Comparison of ENCODE assay signal across 9 cellular contexts in the genomic region with DNA sequence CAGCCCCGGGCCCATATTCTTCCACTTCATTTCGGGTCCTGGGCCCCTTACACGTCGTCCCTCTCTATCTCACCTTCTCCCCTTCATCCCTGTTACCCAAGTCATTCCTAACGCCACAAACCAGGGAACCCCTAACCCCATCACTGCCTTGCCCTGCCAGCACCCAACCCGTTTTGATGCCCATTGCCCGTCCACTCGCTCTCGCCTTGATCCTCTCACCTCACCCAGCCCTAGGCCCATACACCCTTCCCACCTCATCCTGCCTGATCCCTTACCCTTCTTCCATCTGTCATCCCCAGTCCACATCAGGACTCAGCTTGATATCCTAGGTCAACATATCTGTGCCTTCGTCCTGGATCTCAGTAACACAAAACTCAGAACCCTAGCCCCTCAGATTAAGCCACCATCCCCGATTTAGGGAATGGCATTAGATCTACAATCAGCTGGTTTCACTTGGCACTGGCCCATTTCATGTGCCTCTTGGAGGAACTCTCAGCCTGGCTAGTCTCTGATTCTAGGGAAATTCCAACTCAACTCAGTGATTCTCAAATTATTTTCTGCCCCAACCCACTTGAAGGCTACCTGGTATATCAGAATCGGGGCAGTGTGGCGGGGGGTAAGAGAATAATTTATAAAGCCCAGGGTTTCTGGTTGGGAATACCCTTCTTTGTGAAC. TPM values are rescaled to one million over a fixed set of nuclear protein-coding genes. Genes with fewer than 3 reads are reported as not detected.
A peak's percentile ranks its signal among the peaks of the same experiment; 100 is the strongest.
DNase-seq lines count a peak whose midpoint lies in the region; ATAC-seq lines count a peak whose summit lies in the region.
"Had no signal": no experiment of that assay in that cellular context is flagged by ENCODE, and none has a peak within 500 bp of the region (broad histone marks: within the 10 kb centered on the region; RNA-seq: fewer than 3 reads in every experiment).

No MANE protein-coding gene starts in this region.

- POLR2A ChIA-PET in naive thymus-derived CD8-positive, alpha-beta T cell (lab: Charles Lee) = interaction anchor here (0.7 to 3.4 kb wide), 9 partner anchors 20 to 243 kb away, joined by 3 to 44 read pairs (median 3); a partner anchor contains a TSS

- no peaks in the 10 kb centered on the region for H3K27me3 Mint-ChIP-seq in naive thymus-derived CD8-positive, alpha-beta T cell

- peak overlapping the region; percentile 92 to 100 (median 98) for H3K27ac Mint-ChIP-seq in naive thymus-derived CD8-positive, alpha-beta T cell

- no peaks in the 10 kb centered on the region for H3K9me3 Mint-ChIP-seq in naive thymus-derived CD8-positive, alpha-beta T cell

- H3K9me3 ChIP-seq in KOPT-K1 (ENCODE audit: insufficient read depth, low read length, poor library complexity, severe bottlenecking) = no peaks in the 10 kb centered on the region

- H3K27ac ChIP-seq in KOPT-K1 (ENCODE audit: low read depth, low read length, poor library complexity, severe bottlenecking) = peak overlapping the region; percentile 82

- peak; percentile 26 for DNase-seq in Ammon's horn (ENCODE audit: low spot score)
- peak; percentile 17 for DNase-seq in dermis blood vessel endothelial cell
- no peak for DNase-seq in naive thymus-derived CD8-positive, alpha-beta T cell
- DNase-seq in D341Med (ENCODE audit: low spot score) = no peak
- DNase-seq in SHP77 treated with DMSO at 0.1 percent for 48 hours (lab: John Stamatoyannopoulos, UW) = no peak

- H3K36me3 ChIP-seq in KOPT-K1 (ENCODE audit: insufficient read depth, low read length) = peaks cover 56% of the 10 kb centered on the region

- ATAC-seq in naive thymus-derived CD8-positive, alpha-beta T cell = no peak
- no peak for ATAC-seq in HG03159 (IDR thresholded peaks at IDR 0.05; ENCODE audit: unreplicated experiment)
- ATAC-seq in GM18498 (IDR thresholded peaks at IDR 0.05; ENCODE audit: unreplicated experiment) = no peak

- H3K4me1 Mint-ChIP-seq in naive thymus-derived CD8-positive, alpha-beta T cell = peaks cover 30 to 50% (median 47%) of the 10 kb centered on the region in 4 donors

- H3K4me3 Mint-ChIP-seq in naive thymus-derived CD8-positive, alpha-beta T cell = peak overlapping the region; percentile 86 to 99 (median 92)

- peaks cover 0 to 60% (median 10%) of the 10 kb centered on the region in 3 donors for H3K36me3 Mint-ChIP-seq in naive thymus-derived CD8-positive, alpha-beta T cell

RNA-seq across cellular contexts. Expression of a gene that starts 0.5 kb away (rescaled TPM):
- 106 and 116 TPM in 2 replicates for total RNA-seq in dermis blood vessel endothelial cell
- total RNA-seq in naive thymus-derived CD8-positive, alpha-beta T cell = 10 to 100 TPM; 30.4 to 31.4 TPM
- polyA plus RNA-seq in naive thymus-derived CD8-positive, alpha-beta T cell = 10 to 100 TPM; 38.7 to 40.0 (median 39.4) TPM

RNA-seq across cellular contexts. Expression of a gene that starts 0.8 kb away (rescaled TPM):
- 39.7 and 48.3 TPM in 2 replicates for total RNA-seq in dermis blood vessel endothelial cell
- total RNA-seq in naive thymus-derived CD8-positive, alpha-beta T cell = 10 to 100 TPM; 55.9 to 64.6 TPM
- 10 to 100 TPM; 80.5 to 92.6 (median 86.8) TPM for polyA plus RNA-seq in naive thymus-derived CD8-positive, alpha-beta T cell

RNA-seq across cellular contexts. Expression of a gene that starts 25.0 kb away (rescaled TPM):
- 14.5 and 17.7 TPM in 2 replicates for total RNA-seq in dermis blood vessel endothelial cell
- 10 to 100 TPM; 70.3 to 70.5 TPM for total RNA-seq in naive thymus-derived CD8-positive, alpha-beta T cell
- polyA plus RNA-seq in naive thymus-derived CD8-positive, alpha-beta T cell = 10 to 100 TPM; 22.8 to 42.7 (median 31.6) TPM

RNA-seq across cellular contexts. Expression of a gene that starts 25.4 kb away (rescaled TPM):
- not detected in 2 replicates for total RNA-seq in dermis blood vessel endothelial cell
- total RNA-seq in naive thymus-derived CD8-positive, alpha-beta T cell = not detected
- not detected for polyA plus RNA-seq in naive thymus-derived CD8-positive, alpha-beta T cell
- total RNA-seq: glomerular endothelial cell had no signal

Comparison
In these comparisons a context has a peak if more than half of its experiments do, and no peak if none do; other contexts are left out.
1. DNase-seq: peak in Ammon's horn (single experiment) and dermis blood vessel endothelial cell (single experiment); none in naive thymus-derived CD8-positive, alpha-beta T cell (0 of 10), D341Med (single experiment) and SHP77 treated with DMSO at 0.1 percent for 48 hours (single experiment).